ENCODE assay signal across 13 cellular contexts in the genomic region with DNA sequence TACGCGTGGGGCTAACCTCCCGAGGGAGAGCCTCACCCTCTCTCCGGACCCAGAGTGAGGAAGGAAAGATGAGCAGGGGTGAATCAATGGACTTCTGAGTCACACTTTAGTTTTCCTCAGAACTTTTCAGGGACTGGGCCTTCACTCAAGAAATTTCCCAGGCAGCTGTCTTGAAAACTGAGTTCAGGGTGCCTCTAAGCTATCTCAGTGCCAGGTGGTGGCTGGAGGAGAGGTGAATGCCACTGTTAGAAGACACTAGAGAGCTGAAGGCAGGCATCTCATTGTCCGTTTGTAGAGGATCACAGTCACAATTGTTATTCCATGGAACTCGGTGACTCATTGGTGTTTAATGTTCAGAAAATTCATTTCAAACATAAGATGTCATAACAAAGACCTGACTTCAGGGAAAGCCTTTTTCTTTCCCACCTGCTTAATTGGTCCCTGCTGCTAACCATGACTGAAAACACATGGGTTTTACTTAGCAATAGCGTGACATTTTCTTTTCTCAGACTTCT. TPM values are rescaled to one million over a fixed set of nuclear protein-coding genes. Genes with fewer than 3 reads are reported as not detected.
DNase-seq lines count a peak whose midpoint lies in the region; ATAC-seq and TF ChIP-seq lines count a peak whose summit lies in the region.
"Had no signal": no experiment of that assay in that cellular context is flagged by ENCODE, and none has a peak within 500 bp of the region (broad histone marks: within the 10 kb centered on the region; RNA-seq: fewer than 3 reads in every experiment).

No MANE protein-coding gene starts in this region.

- ATAC-seq in IMR-90 (ENCODE audit: low read depth), result peak; percentile 61

- TF ChIP-seq RAD21 in IMR-90 (IDR thresholded peaks at IDR 0.05; ENCODE audit: low read length), result no peak

- peak overlapping the region; percentile 95 for H2BK120ac ChIP-seq in IMR-90 (ENCODE audit: low read depth, low read length)

- peak overlapping the region; percentile 50 for H3K23ac ChIP-seq in IMR-90 (ENCODE audit: low read depth, low read length)

- intact Hi-C loops in IMR-90 (cut with micrococcal nuclease), result no loop called here
- intact Hi-C loops in left ventricle myocardium inferior (cut with micrococcal nuclease), result no loop called here

- POLR2A ChIA-PET in IMR-90 (lab: Charles Lee; ENCODE audit: unreplicated experiment), result no interaction called here

- peak overlapping the region; percentile 6; the same call in 1 of the 2 replicates for H3K18ac ChIP-seq in IMR-90 (ENCODE audit: low read depth, low read length)

- H3K4ac ChIP-seq in IMR-90 (ENCODE audit: low read depth, low read length), result peak overlapping the region; percentile 87

- no peak for TF ChIP-seq EP300 in tibial nerve (IDR thresholded peaks at IDR 0.05)

- H3K9me1 ChIP-seq in IMR-90 (ENCODE audit: insufficient read depth, low read length), result peaks cover 5% of the 10 kb centered on the region

- H3K4me2 ChIP-seq in BLaER1 (0 out of 2 replicates have a peak overlapping the region, but pooled peaks have one; percentile 11), IMR-90 (ENCODE audit: low read depth, low read length) (peak overlapping the region; percentile 18)

- peaks cover 0 to 19% of the 10 kb centered on the region in 2 experiments; a peak in 2 of 4 replicates for H3K79me1 ChIP-seq in IMR-90 (ENCODE audit: low read depth in 1 of 2, low read length in 2 of 2)

- H2BK20ac ChIP-seq in IMR-90 (ENCODE audit: low read depth, low read length), result peak overlapping the region; percentile 95

- H4K20me1 ChIP-seq in BLaER1 (no peaks in the 10 kb centered on the region), IMR-90 (ENCODE audit: insufficient read depth, low read length) (no peaks in the 10 kb centered on the region)

- H3K27me3 ChIP-seq in BLaER1 (peaks cover 60% of the 10 kb centered on the region), IMR-90 (ENCODE audit: control insufficient read depth, insufficient read depth, low read length) (no peaks in the 10 kb centered on the region), brain microvascular endothelial cell (replicated peaks) (no peaks in the 10 kb centered on the region), left ventricle myocardium inferior (ENCODE audit: low read depth) (no peaks in the 10 kb centered on the region), tibial nerve (no peaks in the 10 kb centered on the region)
- H3K27me3 ChIP-seq: thyroid gland had no signal

- in situ Hi-C loops in IMR-90 (cut with MboI; ENCODE audit: low sequenced_read_pairs) (no loop called here), brain microvascular endothelial cell (cut with HindIII; ENCODE audit: low pct_ligation_motif_present, low sequenced_read_pairs) (no loop called here)

- H4K8ac ChIP-seq in IMR-90 (ENCODE audit: low read depth in 2 of 2, low read length in 2 of 2), result peak overlapping the region; percentile 17 to 71; a peak in 3 of 4 replicates

- TF ChIP-seq POLR2A in IMR-90 (IDR thresholded peaks at IDR 0.05; ENCODE audit: low read depth, low read length) (no peak), tibial nerve (IDR thresholded peaks at IDR 0.05) (no peak)

- DNase-seq in IMR-90 (peak; percentile 87), brain microvascular endothelial cell (peak; percentile 56), lung microvascular endothelial cell (ENCODE audit: low read depth in 2 of 2) (peak; percentile 53 to 73), NCI-H345 treated with DMSO at 0.1 percent for 48 hours (lab: John Stamatoyannopoulos, UW; ENCODE audit: unreplicated experiment) (no peak), left ventricle myocardium inferior (no peak), tibial nerve (ENCODE audit: low spot score in 2 of 2) (no peak)
- no peak for DNase-seq in central memory CD4-positive, alpha-beta T cell
- DNase-seq: GOT3; naive B cell; NCI-H187 treated with DMSO at 0.1 percent for 48 hours; stimulated activated CD4-positive, alpha-beta T cell treated with anti-CD3 and anti-CD28 coated beads, Interleukin-4, amount 100 ng/mL, for 24 hours; thyroid gland had no signal

- BruUV-seq in IMR-90 (replicated peaks; lab: Mats Ljungman, UMichigan), result no TSS peak

- H3K14ac ChIP-seq in IMR-90 (replicated peaks; ENCODE audit: low read depth, low read length), result peak overlapping the region; percentile 77

- 0 out of 2 replicates have a peak overlapping the region, but pooled peaks have one; percentile 70 for H2AK5ac ChIP-seq in IMR-90 (ENCODE audit: low read depth, low read length)

- CTCF ChIA-PET in IMR-90 (lab: Yijun Ruan, JAX), result interaction anchor here (0.7 to 1.6 kb wide), 3 partner anchors 10 to 24 kb away, joined by 4 to 5 read pairs (median 4); no protein-coding TSS in a partner anchor

- no peaks in the 10 kb centered on the region for H3K36me3 ChIP-seq in BLaER1
- no peaks in the 10 kb centered on the region for H3K36me3 ChIP-seq in IMR-90 (ENCODE audit: control insufficient read depth, insufficient read depth, low read length)
- no peaks in the 10 kb centered on the region for H3K36me3 ChIP-seq in brain microvascular endothelial cell (replicated peaks)
- H3K36me3 ChIP-seq in left ventricle myocardium inferior, result no peaks in the 10 kb centered on the region
- H3K36me3 ChIP-seq in tibial nerve, result no peaks in the 10 kb centered on the region
- H3K36me3 ChIP-seq: thyroid gland had no signal

- peak overlapping the region; percentile 77 for H2BK15ac ChIP-seq in IMR-90 (ENCODE audit: low read depth, low read length)

- no peak overlapping the region for H3K27ac ChIP-seq in BLaER1
- H3K27ac ChIP-seq in IMR-90 (ENCODE audit: insufficient read depth, low read length), result peak overlapping the region; percentile 92
- peak overlapping the region; percentile 87 for H3K27ac ChIP-seq in brain microvascular endothelial cell
- H3K27ac ChIP-seq in left ventricle myocardium inferior (replicated peaks), result no peak overlapping the region
- no peak overlapping the region for H3K27ac ChIP-seq in tibial nerve
- H3K27ac ChIP-seq: thyroid gland had no signal

- dilution Hi-C loops in IMR-90 (cut with HindIII; ENCODE audit: low sequenced_read_pairs, unreplicated experiment), result no loop called here

- peak overlapping the region; percentile 83 for H2BK5ac ChIP-seq in IMR-90 (ENCODE audit: low read depth, low read length, poor library complexity, severe bottlenecking)

- TF ChIP-seq CTCF in IMR-90 (conservative IDR thresholded peaks at IDR 0.05; ENCODE audit: low read depth, low read length), result no peak
- TF ChIP-seq CTCF in brain microvascular endothelial cell (IDR thresholded peaks at IDR 0.05; ENCODE audit: low read depth, low read length, missing control alignments), result no peak
- TF ChIP-seq CTCF in left ventricle myocardium inferior (IDR thresholded peaks at IDR 0.05; ENCODE audit: borderline replicate concordance), result no peak
- no peak for TF ChIP-seq CTCF in tibial nerve (IDR thresholded peaks at IDR 0.05)

- peak overlapping the region; percentile 90 for H2AFZ ChIP-seq in IMR-90 (replicated peaks; ENCODE audit: low read length, poor library complexity)

- H3K4me3 ChIP-seq in BLaER1 (no peak overlapping the region), IMR-90 (ENCODE audit: insufficient read depth, low read depth, low read length) (no peak overlapping the region), brain microvascular endothelial cell (ENCODE audit: low read depth, low read length) (no peak overlapping the region), left ventricle myocardium inferior (no peak overlapping the region), tibial nerve (no peak overlapping the region)
- H3K4me3 ChIP-seq: thyroid gland had no signal

- H4K5ac ChIP-seq in IMR-90 (ENCODE audit: low read depth, low read length), result peak overlapping the region; percentile 4; the same call in 1 of the 2 replicates

- H2AK9ac ChIP-seq in IMR-90 (replicated peaks; ENCODE audit: low read depth, low read length, poor library complexity), result peak overlapping the region; percentile 6

- no CpG with 5 or more reads among the region's 7 CpGs for WGBS in IMR-90 (ENCODE audit: extremely low coverage in 2 of 2, insufficient read length in 1 of 2), 2 experiments
- 72 to 73% methylated on average over 7 of the region's 7 CpGs for WGBS in tibial nerve, 2 donors

- H3K4me1 ChIP-seq in BLaER1, result peaks cover 6% of the 10 kb centered on the region; the same call in 1 of the 2 replicates
- peaks cover 15% of the 10 kb centered on the region for H3K4me1 ChIP-seq in IMR-90 (ENCODE audit: control insufficient read depth, insufficient read depth, low read length)
- H3K4me1 ChIP-seq in left ventricle myocardium inferior, result peaks cover 37% of the 10 kb centered on the region
- H3K4me1 ChIP-seq in tibial nerve, result peaks cover 0 to 32% (median 21%) of the 10 kb centered on the region in 4 donors
- H3K4me1 ChIP-seq: thyroid gland had no signal

- H3K56ac ChIP-seq in IMR-90 (ENCODE audit: extremely low read depth, insufficient read depth, low read length), result peak overlapping the region; percentile 84

- peak overlapping the region; percentile 74 for H4K91ac ChIP-seq in IMR-90 (ENCODE audit: insufficient read depth, low read depth, low read length)

- H3K9ac ChIP-seq in BLaER1 (no peak overlapping the region), IMR-90 (ENCODE audit: low read depth, low read length) (peak overlapping the region; percentile 29; the same call in 1 of the 2 replicates)

- H3K9me3 ChIP-seq in BLaER1 (peaks cover 22% of the 10 kb centered on the region), IMR-90 (ENCODE audit: control insufficient read depth, insufficient read depth, low read length) (no peaks in the 10 kb centered on the region), left ventricle myocardium inferior (replicated peaks) (no peaks in the 10 kb centered on the region), tibial nerve (no peaks in the 10 kb centered on the region)
- H3K9me3 ChIP-seq: thyroid gland had no signal

TF ChIP-seq in IMR-90, 13 proteins besides CTCF, POLR2A, EP300 and RAD21:
- TF ChIP-seq FOS (IDR thresholded peaks at IDR 0.05; ENCODE audit: low read depth, low read length) (peak; percentile 66), CEBPB (IDR thresholded peaks at IDR 0.05; ENCODE audit: low read depth, low read length) (no peak)
TF ChIP-seq in IMR-90: peak in this region for 1.

RNA-seq across cellular contexts. Expression of a gene that starts 5.3 kb away (rescaled TPM):
- total RNA-seq in IMR-90 (2012; rRNA removed) (37.1 and 60.3 TPM in 2 replicates), lung microvascular endothelial cell (79.0 and 112 TPM in 2 replicates), left ventricle myocardium inferior (233 TPM), tibial nerve (100 to 1,000 TPM; 130 to 185 (median 155) TPM)
- 78.7 and 91.1 TPM in 2 replicates for polyA plus RNA-seq in IMR-90 (2012; rRNA removed)
- polyA plus RNA-seq in IMR-90 (2012; cell fraction: cytosol; rRNA removed), result 74.7 and 123 TPM in 2 replicates
- polyA plus RNA-seq in IMR-90 (2012; cell fraction: nucleus; rRNA removed; ENCODE audit: low replicate concordance), result 93.6 and 162 TPM in 2 replicates

RNA-seq across cellular contexts. Expression of a gene that starts 23.1 kb away (rescaled TPM):
- total RNA-seq in IMR-90 (2012; rRNA removed), result 59.4 and 72.1 TPM in 2 replicates
- polyA plus RNA-seq in IMR-90 (2012; rRNA removed), result 41.9 and 42.5 TPM in 2 replicates
- polyA plus RNA-seq in IMR-90 (2012; cell fraction: cytosol; rRNA removed), result 31.1 and 51.6 TPM in 2 replicates
- 13.5 and 24.4 TPM in 2 replicates for polyA plus RNA-seq in IMR-90 (2012; cell fraction: nucleus; rRNA removed; ENCODE audit: low replicate concordance)
- 7.6 and 8.5 TPM in 2 replicates for total RNA-seq in lung microvascular endothelial cell
- 51.1 TPM for total RNA-seq in left ventricle myocardium inferior
- total RNA-seq in tibial nerve, result 10 to 100 TPM; 18.8 to 33.6 (median 25.8) TPM

Comparison
In these comparisons a context has a peak if more than half of its experiments do, and no peak if none do; other contexts are left out.
1. H3K27ac ChIP-seq: peak in IMR-90 (single experiment) and brain microvascular endothelial cell (single experiment); none in BLaER1 (single experiment), left ventricle myocardium inferior (single experiment) and tibial nerve (0 of 4).
2. DNase-seq: peak in IMR-90 (single experiment), brain microvascular endothelial cell (single experiment) and lung microvascular endothelial cell (2 of 2); none in NCI-H345 treated with DMSO at 0.1 percent for 48 hours (single experiment), central memory CD4-positive, alpha-beta T cell (single experiment), left ventricle myocardium inferior (single experiment) and tibial nerve (0 of 2).